1 cellular context compared by ENCODE assay signal in the genomic region with DNA sequence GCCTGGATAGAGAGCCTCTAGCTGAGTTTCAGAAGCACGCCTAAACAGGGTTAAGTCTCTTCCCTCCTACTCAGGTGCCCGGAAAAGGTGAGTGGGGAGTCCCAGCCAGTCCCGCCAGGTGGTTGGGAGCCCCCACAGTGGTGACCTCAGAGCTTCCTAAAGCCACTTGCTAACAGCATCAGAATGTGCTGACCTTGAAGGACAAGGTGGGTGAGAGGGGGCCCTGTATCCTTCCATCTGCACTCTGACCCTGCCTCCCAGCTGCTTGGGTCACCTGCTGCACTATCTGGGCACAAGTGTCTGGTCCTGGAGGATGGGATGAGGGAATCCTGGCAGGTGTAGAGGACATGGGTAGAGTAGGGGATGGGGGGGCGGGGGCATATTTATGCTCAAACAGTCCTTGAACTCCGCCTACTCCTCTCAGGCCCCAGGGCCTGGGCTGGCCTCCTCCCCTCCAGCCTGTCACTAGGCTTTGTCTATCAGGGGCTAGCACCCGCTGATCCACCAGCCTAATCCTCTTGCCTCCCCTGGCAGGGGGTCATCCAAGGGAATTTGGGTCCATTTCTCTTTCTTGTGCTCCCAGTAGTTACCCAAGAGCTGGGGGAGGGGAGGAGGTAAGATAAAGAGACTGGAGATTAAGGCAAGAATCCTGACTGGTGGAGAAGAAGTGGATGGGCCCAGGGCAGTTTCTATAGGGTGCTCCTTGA.
TF ChIP-seq lines count a peak whose summit lies in the region.

No MANE protein-coding gene starts in this region.

TF ChIP-seq in SK-N-SH treated with all-trans-retinoic acid at 6 μM for 48 hours, 23 proteins besides CTCF, POLR2A, EP300 and RAD21:
- TF ChIP-seq, protein P1, sequence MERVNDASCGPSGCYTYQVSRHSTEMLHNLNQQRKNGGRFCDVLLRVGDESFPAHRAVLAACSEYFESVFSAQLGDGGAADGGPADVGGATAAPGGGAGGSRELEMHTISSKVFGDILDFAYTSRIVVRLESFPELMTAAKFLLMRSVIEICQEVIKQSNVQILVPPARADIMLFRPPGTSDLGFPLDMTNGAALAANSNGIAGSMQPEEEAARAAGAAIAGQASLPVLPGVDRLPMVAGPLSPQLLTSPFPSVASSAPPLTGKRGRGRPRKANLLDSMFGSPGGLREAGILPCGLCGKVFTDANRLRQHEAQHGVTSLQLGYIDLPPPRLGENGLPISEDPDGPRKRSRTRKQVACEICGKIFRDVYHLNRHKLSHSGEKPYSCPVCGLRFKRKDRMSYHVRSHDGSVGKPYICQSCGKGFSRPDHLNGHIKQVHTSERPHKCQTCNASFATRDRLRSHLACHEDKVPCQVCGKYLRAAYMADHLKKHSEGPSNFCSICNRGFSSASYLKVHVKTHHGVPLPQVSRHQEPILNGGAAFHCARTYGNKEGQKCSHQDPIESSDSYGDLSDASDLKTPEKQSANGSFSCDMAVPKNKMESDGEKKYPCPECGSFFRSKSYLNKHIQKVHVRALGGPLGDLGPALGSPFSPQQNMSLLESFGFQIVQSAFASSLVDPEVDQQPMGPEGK (CRISPR knock-in tag; IDR thresholded peaks at IDR 0.05; ENCODE audit: borderline replicate concordance) = no peak
- TF ChIP-seq BACH2 (CRISPR knock-in tag; IDR thresholded peaks at IDR 0.05; ENCODE audit: borderline replicate concordance) (no peak), ZFP30 (CRISPR knock-in tag; IDR thresholded peaks at IDR 0.05) (no peak), ZNF8 (CRISPR knock-in tag; IDR thresholded peaks at IDR 0.05) (no peak), ARNTL (CRISPR knock-in tag; IDR thresholded peaks at IDR 0.05; ENCODE audit: borderline replicate concordance, low read depth) (no peak), ZC3H10 (CRISPR knock-in tag; IDR thresholded peaks at IDR 0.05) (no peak), GLIS3 (CRISPR knock-in tag; IDR thresholded peaks at IDR 0.05) (no peak), TCF4 (CRISPR knock-in tag; IDR thresholded peaks at IDR 0.05; ENCODE audit: borderline replicate concordance) (no peak), ISL1 (CRISPR knock-in tag; IDR thresholded peaks at IDR 0.05) (no peak), PPARA (CRISPR knock-in tag; IDR thresholded peaks at IDR 0.05; ENCODE audit: borderline replicate concordance) (no peak), ZNF70 (CRISPR knock-in tag; IDR thresholded peaks at IDR 0.05) (no peak), ESRRG (CRISPR knock-in tag; IDR thresholded peaks at IDR 0.05) (no peak), OSR1 (CRISPR knock-in tag; IDR thresholded peaks at IDR 0.05) (no peak), SNAI2 (CRISPR knock-in tag; IDR thresholded peaks at IDR 0.05) (no peak), TOX (CRISPR knock-in tag; IDR thresholded peaks at IDR 0.05; ENCODE audit: borderline replicate concordance) (no peak), RARB (CRISPR knock-in tag; IDR thresholded peaks at IDR 0.05) (no peak), ZNF565 (CRISPR knock-in tag; conservative IDR thresholded peaks at IDR 0.05; ENCODE audit: low read depth) (no peak)
- TF ChIP-seq, protein P2, sequence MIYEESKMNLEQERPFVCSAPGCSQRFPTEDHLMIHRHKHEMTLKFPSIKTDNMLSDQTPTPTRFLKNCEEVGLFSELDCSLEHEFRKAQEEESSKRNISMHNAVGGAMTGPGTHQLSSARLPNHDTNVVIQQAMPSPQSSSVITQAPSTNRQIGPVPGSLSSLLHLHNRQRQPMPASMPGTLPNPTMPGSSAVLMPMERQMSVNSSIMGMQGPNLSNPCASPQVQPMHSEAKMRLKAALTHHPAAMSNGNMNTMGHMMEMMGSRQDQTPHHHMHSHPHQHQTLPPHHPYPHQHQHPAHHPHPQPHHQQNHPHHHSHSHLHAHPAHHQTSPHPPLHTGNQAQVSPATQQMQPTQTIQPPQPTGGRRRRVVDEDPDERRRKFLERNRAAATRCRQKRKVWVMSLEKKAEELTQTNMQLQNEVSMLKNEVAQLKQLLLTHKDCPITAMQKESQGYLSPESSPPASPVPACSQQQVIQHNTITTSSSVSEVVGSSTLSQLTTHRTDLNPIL (CRISPR knock-in tag; IDR thresholded peaks at IDR 0.05; ENCODE audit: low read depth) = no peak
- TF ChIP-seq, protein P3, sequence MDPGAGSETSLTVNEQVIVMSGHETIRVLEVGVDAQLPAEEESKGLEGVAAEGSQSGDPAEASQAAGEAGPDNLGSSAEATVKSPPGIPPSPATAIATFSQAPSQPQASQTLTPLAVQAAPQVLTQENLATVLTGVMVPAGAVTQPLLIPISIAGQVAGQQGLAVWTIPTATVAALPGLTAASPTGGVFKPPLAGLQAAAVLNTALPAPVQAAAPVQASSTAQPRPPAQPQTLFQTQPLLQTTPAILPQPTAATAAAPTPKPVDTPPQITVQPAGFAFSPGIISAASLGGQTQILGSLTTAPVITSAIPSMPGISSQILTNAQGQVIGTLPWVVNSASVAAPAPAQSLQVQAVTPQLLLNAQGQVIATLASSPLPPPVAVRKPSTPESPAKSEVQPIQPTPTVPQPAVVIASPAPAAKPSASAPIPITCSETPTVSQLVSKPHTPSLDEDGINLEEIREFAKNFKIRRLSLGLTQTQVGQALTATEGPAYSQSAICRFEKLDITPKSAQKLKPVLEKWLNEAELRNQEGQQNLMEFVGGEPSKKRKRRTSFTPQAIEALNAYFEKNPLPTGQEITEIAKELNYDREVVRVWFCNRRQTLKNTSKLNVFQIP (CRISPR knock-in tag; IDR thresholded peaks at IDR 0.05; ENCODE audit: borderline replicate concordance, low read depth) = no peak
- TF ChIP-seq, protein P4, sequence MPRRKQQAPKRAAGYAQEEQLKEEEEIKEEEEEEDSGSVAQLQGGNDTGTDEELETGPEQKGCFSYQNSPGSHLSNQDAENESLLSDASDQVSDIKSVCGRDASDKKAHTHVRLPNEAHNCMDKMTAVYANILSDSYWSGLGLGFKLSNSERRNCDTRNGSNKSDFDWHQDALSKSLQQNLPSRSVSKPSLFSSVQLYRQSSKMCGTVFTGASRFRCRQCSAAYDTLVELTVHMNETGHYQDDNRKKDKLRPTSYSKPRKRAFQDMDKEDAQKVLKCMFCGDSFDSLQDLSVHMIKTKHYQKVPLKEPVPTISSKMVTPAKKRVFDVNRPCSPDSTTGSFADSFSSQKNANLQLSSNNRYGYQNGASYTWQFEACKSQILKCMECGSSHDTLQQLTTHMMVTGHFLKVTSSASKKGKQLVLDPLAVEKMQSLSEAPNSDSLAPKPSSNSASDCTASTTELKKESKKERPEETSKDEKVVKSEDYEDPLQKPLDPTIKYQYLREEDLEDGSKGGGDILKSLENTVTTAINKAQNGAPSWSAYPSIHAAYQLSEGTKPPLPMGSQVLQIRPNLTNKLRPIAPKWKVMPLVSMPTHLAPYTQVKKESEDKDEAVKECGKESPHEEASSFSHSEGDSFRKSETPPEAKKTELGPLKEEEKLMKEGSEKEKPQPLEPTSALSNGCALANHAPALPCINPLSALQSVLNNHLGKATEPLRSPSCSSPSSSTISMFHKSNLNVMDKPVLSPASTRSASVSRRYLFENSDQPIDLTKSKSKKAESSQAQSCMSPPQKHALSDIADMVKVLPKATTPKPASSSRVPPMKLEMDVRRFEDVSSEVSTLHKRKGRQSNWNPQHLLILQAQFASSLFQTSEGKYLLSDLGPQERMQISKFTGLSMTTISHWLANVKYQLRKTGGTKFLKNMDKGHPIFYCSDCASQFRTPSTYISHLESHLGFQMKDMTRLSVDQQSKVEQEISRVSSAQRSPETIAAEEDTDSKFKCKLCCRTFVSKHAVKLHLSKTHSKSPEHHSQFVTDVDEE (CRISPR knock-in tag; IDR thresholded peaks at IDR 0.05) = no peak
